Comparison of ENCODE assay signal across 9 cellular contexts in genomic region chrX:69504626-69505612, GRCh38. TPM values are rescaled to one million over a fixed set of nuclear protein-coding genes. Genes with fewer than 3 reads are reported as not detected.
A peak's percentile ranks its signal among the peaks of the same experiment; 100 is the strongest.
DNase-seq lines count a peak whose midpoint lies in the region; ATAC-seq and TF ChIP-seq lines count a peak whose summit lies in the region.
"Had no signal": no experiment of that assay in that cellular context is flagged by ENCODE, and none has a peak within 500 bp of the region (broad histone marks: within the 10 kb centered on the region; RNA-seq: fewer than 3 reads in every experiment).

No MANE protein-coding gene starts in this region.

- no peak overlapping the region for H2BK120ac ChIP-seq in mesenchymal stem cell (ENCODE audit: low read depth, low read length)

- H4K8ac ChIP-seq in mesenchymal stem cell (ENCODE audit: low read length), result no peak overlapping the region

- no peak overlapping the region for H3K9ac ChIP-seq in mesenchymal stem cell (ENCODE audit: low read length)

- ATAC-seq in Right ventricle myocardium superior (ENCODE audit: poor library complexity), result peak; percentile 1

- POLR2A ChIA-PET in MCF 10A (lab: Yijun Ruan, JAX), result no interaction called here

- H3K4me3 Mint-ChIP-seq in MCF 10A (ENCODE audit: unreplicated experiment), result peak overlapping the region; percentile 76

- peaks cover 30 to 75% of the 10 kb centered on the region in 2 experiments for H3K27me3 ChIP-seq in mesenchymal stem cell (ENCODE audit: control insufficient read depth in 1 of 2, insufficient read depth in 1 of 2, low read length in 2 of 2)

- no peak overlapping the region for H2AFZ ChIP-seq in mesenchymal stem cell (ENCODE audit: low read depth, low read length)

- peaks cover 10% of the 10 kb centered on the region for H3K4me1 Mint-ChIP-seq in MCF 10A (ENCODE audit: insufficient read depth, unreplicated experiment)

- no peak overlapping the region for H2AK5ac ChIP-seq in mesenchymal stem cell (ENCODE audit: low read length, severe bottlenecking)

- H4K91ac ChIP-seq in mesenchymal stem cell (ENCODE audit: low read length), result no peak overlapping the region

- intact Hi-C loops in Right ventricle myocardium superior (cut with DNase I) (no loop called here), cardiac septum (cut with DNase I) (no loop called here), MCF 10A (cut with micrococcal nuclease) (no loop called here)

- no peak overlapping the region for H3K4ac ChIP-seq in mesenchymal stem cell (ENCODE audit: low read depth in 1 of 2, low read length in 2 of 2)

- no TSS peak for BruUV-seq in MCF 10A (replicated peaks; lab: Mats Ljungman, UMichigan)

- no peak overlapping the region for H3K27ac Mint-ChIP-seq in MCF 10A (ENCODE audit: low read depth, unreplicated experiment)

- no peak overlapping the region for H3K18ac ChIP-seq in mesenchymal stem cell (ENCODE audit: low read depth in 1 of 2, low read length in 2 of 2)

- H3K79me1 ChIP-seq in mesenchymal stem cell (replicated peaks; ENCODE audit: low read length, poor library complexity, severe bottlenecking), result no peaks in the 10 kb centered on the region

- WGBS in mesenchymal stem cell, result 0% methylated on average over 2 of the region's 146 CpGs
- under 1% methylated on average over 122 of the region's 146 CpGs for WGBS in urinary bladder

- no peak overlapping the region for H2BK15ac ChIP-seq in mesenchymal stem cell (ENCODE audit: low read depth, poor library complexity, severe bottlenecking)

- H2BK5ac ChIP-seq in mesenchymal stem cell (ENCODE audit: low read depth, low read length, poor library complexity, severe bottlenecking), result no peak overlapping the region

- peaks cover 7% of the 10 kb centered on the region for H3K4me1 ChIP-seq in mesenchymal stem cell (ENCODE audit: control insufficient read depth, insufficient read depth, low read depth, low read length)
- no peaks in the 10 kb centered on the region for H3K4me1 ChIP-seq in urinary bladder (ENCODE audit: insufficient read depth)

- no peak overlapping the region for H3K14ac ChIP-seq in mesenchymal stem cell (ENCODE audit: low read length in 2 of 2)

- no peaks in the 10 kb centered on the region for H3K36me3 ChIP-seq in mesenchymal stem cell (ENCODE audit: control insufficient read depth in 1 of 2, insufficient read depth in 2 of 2, low read depth in 1 of 2, low read length in 2 of 2)
- H3K36me3 ChIP-seq in urinary bladder (ENCODE audit: insufficient read depth), result no peaks in the 10 kb centered on the region

- no peak for TF ChIP-seq CTCF in MCF 10A (IDR thresholded peaks at IDR 0.05; ENCODE audit: unreplicated experiment)

- DNase-seq in Right ventricle myocardium superior, result no peak
- no peak for DNase-seq in cardiac septum (ENCODE audit: low spot score)
- no peak for DNase-seq in MCF 10A (ENCODE audit: unreplicated experiment)
- no peak for DNase-seq in mesenchymal stem cell
- no peak for DNase-seq in Kasumi-1 (lab: John Stamatoyannopoulos, UW)
- no peak for DNase-seq in ureter (ENCODE audit: low spot score)
- no peak for DNase-seq in occipital lobe (lab: John Stamatoyannopoulos, UW)

- H3K9me3 Mint-ChIP-seq in MCF 10A (ENCODE audit: unreplicated experiment), result no peaks in the 10 kb centered on the region

- no peak overlapping the region for H3K27ac ChIP-seq in mesenchymal stem cell (ENCODE audit: low read length, poor library complexity, severe bottlenecking)
- H3K27ac ChIP-seq in urinary bladder (ENCODE audit: low read depth), result no peak overlapping the region

- peaks cover 10% of the 10 kb centered on the region for H3K9me3 ChIP-seq in mesenchymal stem cell (ENCODE audit: control insufficient read depth, low read length)

- H3K36me3 Mint-ChIP-seq in MCF 10A (ENCODE audit: insufficient read depth, unreplicated experiment), result no peaks in the 10 kb centered on the region

- CTCF ChIA-PET in MCF 10A (lab: Yijun Ruan, JAX), result no interaction called here

- peak overlapping the region; percentile 44 to 58 for H3K4me3 ChIP-seq in mesenchymal stem cell (ENCODE audit: insufficient read depth in 1 of 2, low read depth in 1 of 2, low read length in 2 of 2)
- H3K4me3 ChIP-seq in urinary bladder (ENCODE audit: low read depth, low read length), result peak overlapping the region; percentile 46
- H3K4me3 ChIP-seq: K562 had no signal

- no peak overlapping the region for H2BK12ac ChIP-seq in mesenchymal stem cell (ENCODE audit: low read length in 2 of 2)

- peak overlapping the region; percentile 59 for H3K4me2 ChIP-seq in mesenchymal stem cell (ENCODE audit: low read length, poor library complexity, severe bottlenecking)

- no peak overlapping the region for H3K23ac ChIP-seq in mesenchymal stem cell (ENCODE audit: low read length in 2 of 2)

- peaks cover 24% of the 10 kb centered on the region for H3K27me3 Mint-ChIP-seq in MCF 10A (ENCODE audit: insufficient read depth, unreplicated experiment)

RNA-seq across cellular contexts. Expression of gene NALF2, which starts 0.8 kb away (rescaled TPM):
- total RNA-seq in Right ventricle myocardium superior (46.3 TPM), cardiac septum (4.4 TPM), MCF 10A (2022) (4.7 and 5.8 TPM in 2 replicates), urinary bladder (0.16 TPM), ureter (2.0 TPM), occipital lobe (1.9 TPM)
- not detected for polyA plus RNA-seq in mesenchymal stem cell (2013, experiment 1 of 2)
- polyA plus RNA-seq in mesenchymal stem cell (2013, experiment 2 of 2), result not detected
- polyA plus RNA-seq in urinary bladder, result 0.13 TPM
- total RNA-seq: K562 had no signal
- polyA plus RNA-seq: K562 had no signal
